Comparison of ENCODE assay signal across 8 cellular contexts in the genomic region with DNA sequence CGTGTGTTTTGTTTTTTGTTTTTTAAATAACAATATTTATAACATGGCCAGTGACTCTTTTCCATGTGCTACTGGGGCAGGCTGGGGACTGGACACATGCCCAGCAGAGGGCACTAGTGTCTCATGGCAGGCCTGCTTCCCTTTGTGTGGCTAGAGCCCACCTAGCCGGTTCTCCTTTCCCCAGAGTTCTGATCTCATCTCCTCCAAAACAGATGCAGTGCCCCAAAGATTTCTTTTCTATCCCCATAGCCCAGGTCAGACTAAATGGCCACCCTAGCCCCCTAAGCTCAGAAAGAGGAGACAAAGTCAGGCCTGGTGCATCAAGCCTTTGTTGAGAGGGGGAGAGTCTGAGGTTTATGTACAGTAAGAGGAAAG. TPM values are rescaled to one million over a fixed set of nuclear protein-coding genes. Genes with fewer than 3 reads are reported as not detected.
DNase-seq lines count a peak whose midpoint lies in the region; ATAC-seq and TF ChIP-seq lines count a peak whose summit lies in the region.

No MANE protein-coding gene starts in this region.

- no peaks in the 10 kb centered on the region for H3K27me3 Mint-ChIP-seq in T-helper 17 cell

- peaks cover 73% of the 10 kb centered on the region for H3K36me3 ChIP-seq in left ventricle myocardium inferior

- H3K4me3 Mint-ChIP-seq in T-helper 17 cell = peak overlapping the region; percentile 7

- DNase-seq in NB4 (ENCODE audit: low read depth) = peak; percentile 84
- peak; percentile 68 to 77 (median 69) for DNase-seq in T-helper 17 cell
- DNase-seq in amniotic epithelial cell (ENCODE audit: low read depth) = peak; percentile 57
- peak; percentile 79 for DNase-seq in left ventricle myocardium inferior
- no peak for DNase-seq in retinal pigment epithelial cell (ENCODE audit: low read depth)

- H3K4me1 ChIP-seq in left ventricle myocardium inferior = peaks cover 54% of the 10 kb centered on the region

- peak; percentile 96 for ATAC-seq in T-helper 17 cell
- ATAC-seq in GM21737 (IDR thresholded peaks at IDR 0.05; ENCODE audit: unreplicated experiment) = no peak
- no peak for ATAC-seq in HG03520 (IDR thresholded peaks at IDR 0.05; ENCODE audit: unreplicated experiment)

- H3K4me3 ChIP-seq in NB4 (ENCODE audit: low read depth, low read length) (no peak overlapping the region), left ventricle myocardium inferior (no peak overlapping the region), retinal pigment epithelial cell (ENCODE audit: low read length) (no peak overlapping the region)

- peaks cover 15% of the 10 kb centered on the region for H3K4me1 Mint-ChIP-seq in T-helper 17 cell

- no peaks in the 10 kb centered on the region for H3K27me3 ChIP-seq in left ventricle myocardium inferior (ENCODE audit: low read depth)

- H3K36me3 Mint-ChIP-seq in T-helper 17 cell (ENCODE audit: low read depth) = peaks cover 2% of the 10 kb centered on the region

- TF ChIP-seq POLR2A in NB4 (IDR thresholded peaks at IDR 0.05; ENCODE audit: extremely low read depth, insufficient read length) = no peak

- intact Hi-C loops in left ventricle myocardium inferior (cut with micrococcal nuclease) = no loop called here

- H3K27ac Mint-ChIP-seq in T-helper 17 cell = peak overlapping the region; percentile 90

- peak overlapping the region; percentile 86 for H3K27ac ChIP-seq in left ventricle myocardium inferior (replicated peaks)

- TF ChIP-seq CTCF in GM12872 (IDR thresholded peaks at IDR 0.05; ENCODE audit: insufficient read depth, low read depth, low read length) (peak; percentile 95), NB4 (IDR thresholded peaks at IDR 0.05; ENCODE audit: low read depth, low read length) (peak; percentile 97), left ventricle myocardium inferior (IDR thresholded peaks at IDR 0.05; ENCODE audit: borderline replicate concordance) (no peak), retinal pigment epithelial cell (conservative IDR thresholded peaks at IDR 0.05; ENCODE audit: low read depth, low read length) (peak; percentile 97)

- H3K9me3 ChIP-seq in T-helper 17 cell (ENCODE audit: control insufficient read depth, low read length, poor library complexity, severe bottlenecking) (no peaks in the 10 kb centered on the region), left ventricle myocardium inferior (replicated peaks) (no peaks in the 10 kb centered on the region)

RNA-seq across cellular contexts. Expression of a gene that starts 21.2 kb away (rescaled TPM):
- 1 to 10 TPM; 5.6 to 7.1 TPM for total RNA-seq in T-helper 17 cell
- 22.0 TPM for total RNA-seq in left ventricle myocardium inferior

RNA-seq across cellular contexts. Expression of a gene that starts 39.2 kb away (rescaled TPM):
- total RNA-seq in T-helper 17 cell (under 1 TPM; 0.37 to 0.39 TPM), left ventricle myocardium inferior (0.33 TPM)
